In the genomic region with DNA sequence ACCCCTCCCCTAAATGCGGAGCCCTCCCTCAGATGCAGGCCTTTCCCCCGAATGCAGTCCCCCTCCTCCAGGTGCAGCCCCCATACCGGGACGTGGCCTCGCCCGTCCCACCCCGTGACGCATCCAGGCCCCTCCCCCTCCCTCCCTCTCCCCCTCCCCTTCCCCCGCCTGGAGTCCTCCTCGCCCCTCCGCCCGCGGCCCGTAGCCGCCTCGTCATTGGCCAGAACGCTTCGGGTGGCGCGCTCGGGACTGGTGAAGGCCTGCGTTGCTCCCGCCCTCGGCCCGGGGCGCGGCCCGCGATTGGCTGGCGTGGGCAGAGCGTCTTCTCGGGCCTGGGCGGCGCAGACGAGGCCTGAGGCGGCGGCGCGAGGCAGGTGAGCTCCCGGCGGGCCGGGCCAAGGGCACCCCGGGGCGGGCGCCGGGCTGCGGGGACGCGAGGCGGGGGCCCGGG, we compare ENCODE assay signal across 8 cellular contexts. TPM values are rescaled to one million over a fixed set of nuclear protein-coding genes. Genes with fewer than 3 reads are reported as not detected.
DNase-seq lines count a peak whose midpoint lies in the region; ATAC-seq and TF ChIP-seq lines count a peak whose summit lies in the region.

No MANE protein-coding gene starts in this region.

- H3K9me3 ChIP-seq in SJSA1 (replicated peaks) (no peaks in the 10 kb centered on the region), suprapubic skin (no peaks in the 10 kb centered on the region)

- no CpG with 5 or more reads among the region's 51 CpGs for WGBS in suprapubic skin

- H3K4me1 Mint-ChIP-seq in HFFc6 (ENCODE audit: low read depth) = peaks cover 67% of the 10 kb centered on the region

- no peak overlapping the region; the same call in 1 of the 2 replicates for H3K27ac Mint-ChIP-seq in HFFc6

- no peaks in the 10 kb centered on the region for H3K27me3 ChIP-seq in GM06990 (replicated peaks; ENCODE audit: control insufficient read depth, insufficient read depth, low read length)
- H3K27me3 ChIP-seq in SJSA1 (replicated peaks) = no peaks in the 10 kb centered on the region
- H3K27me3 ChIP-seq in suprapubic skin = no peaks in the 10 kb centered on the region

- TF ChIP-seq POLR2A in NB4 (IDR thresholded peaks at IDR 0.05; ENCODE audit: extremely low read depth, insufficient read length) = peak; percentile 49
- peak; percentile 27 to 78 for TF ChIP-seq POLR2A in suprapubic skin (IDR thresholded peaks at IDR 0.05)

- H3K9me3 Mint-ChIP-seq in HFFc6 = peaks cover 4% of the 10 kb centered on the region; the same call in 1 of the 2 replicates

- peak; percentile 93 for ATAC-seq in omental fat pad (ENCODE audit: low FRiP score)

- H3K27ac ChIP-seq in SJSA1 = no peak overlapping the region
- peak overlapping the region; percentile 94 for H3K27ac ChIP-seq in suprapubic skin

- peak overlapping the region; percentile 81 for H3K4me3 Mint-ChIP-seq in HFFc6

- TF ChIP-seq EP300 in suprapubic skin (IDR thresholded peaks at IDR 0.05) = no peak

- H3K4me3 ChIP-seq in GM06990 (replicated peaks; ENCODE audit: low read depth, low read length) (peak overlapping the region; percentile 79), NB4 (ENCODE audit: low read depth, low read length) (no peak overlapping the region), SJSA1 (peak overlapping the region; percentile 93), suprapubic skin (peak overlapping the region; percentile 67)

- H3K27me3 Mint-ChIP-seq in HFFc6 (ENCODE audit: insufficient read depth) = peaks cover 5% of the 10 kb centered on the region

- DNase-seq in GM06990 (ENCODE audit: extremely low read depth, insufficient read length) (peak; percentile 100), HFFc6 (peak; percentile 96), NB4 (ENCODE audit: low read depth) (peak; percentile 97), SJSA1 (ENCODE audit: low read depth in 1 of 2, low spot score in 2 of 2) (peak; percentile 75 to 97), foreskin melanocyte (peak; percentile 91), omental fat pad (ENCODE audit: low spot score) (peak; percentile 83), suprapubic skin (ENCODE audit: low spot score in 2 of 2) (peak; percentile 98 to 99)
- DNase-seq in activated naive CD4-positive, alpha-beta T cell treated with Interleukin-2 at 50 U/mL for 16 hours = peak; percentile 96

- H3K36me3 ChIP-seq in GM06990 (ENCODE audit: control insufficient read depth, insufficient read depth, low read length) = no peaks in the 10 kb centered on the region
- peaks cover 15% of the 10 kb centered on the region for H3K36me3 ChIP-seq in SJSA1
- H3K36me3 ChIP-seq in suprapubic skin = no peaks in the 10 kb centered on the region

- peaks cover 27% of the 10 kb centered on the region for H3K36me3 Mint-ChIP-seq in HFFc6 (ENCODE audit: low read depth)

- H3K4me1 ChIP-seq in SJSA1 (replicated peaks) = peaks cover 37% of the 10 kb centered on the region
- H3K4me1 ChIP-seq in suprapubic skin = peaks cover 80% of the 10 kb centered on the region

- TF ChIP-seq CTCF in GM06990 (IDR thresholded peaks at IDR 0.05; ENCODE audit: insufficient read depth, low read length, poor library complexity, severe bottlenecking) (no peak), HFFc6 (IDR thresholded peaks at IDR 0.05) (no peak), NB4 (IDR thresholded peaks at IDR 0.05; ENCODE audit: low read depth, low read length) (no peak), omental fat pad (IDR thresholded peaks at IDR 0.05) (no peak), suprapubic skin (IDR thresholded peaks at IDR 0.05) (no peak)

RNA-seq across cellular contexts. Expression of gene SUN1, which starts 16.0 kb away (rescaled TPM):
- total RNA-seq in HFFc6 (2021; fragmentation: NEBNext Ultra II Directional; extraction: Animal tissue kit (Norgen Biotek cat#: 25700)) = 10 to 100 TPM; 51.0 to 69.8 (median 61.2) TPM
- total RNA-seq in SJSA1 (2014; rRNA removed; shearing (Covaris generic)) = 115 and 122 TPM in 2 replicates
- 100 to 1,000 TPM; 124 to 245 (median 174) TPM for total RNA-seq in omental fat pad
- 100 to 1,000 TPM; 225 to 475 (median 263) TPM for total RNA-seq in suprapubic skin
